Comparison of ENCODE assay signal across 9 cellular contexts in genomic region chr1:235888119-235888643, GRCh38. TPM values are rescaled to one million over a fixed set of nuclear protein-coding genes. Genes with fewer than 3 reads are reported as not detected.
A peak's percentile ranks its signal among the peaks of the same experiment; 100 is the strongest.
DNase-seq lines count a peak whose midpoint lies in the region; ATAC-seq, FAIRE-seq and TF ChIP-seq lines count a peak whose summit lies in the region.
"Had no signal": no experiment of that assay in that cellular context is flagged by ENCODE, and none has a peak within 500 bp of the region (broad histone marks: within the 10 kb centered on the region; RNA-seq: fewer than 3 reads in every experiment).

No MANE protein-coding gene starts in this region.

- H3K9me3 ChIP-seq in CD8-positive, alpha-beta T cell (ENCODE audit: low read length) = no peaks in the 10 kb centered on the region
- no peaks in the 10 kb centered on the region for H3K9me3 ChIP-seq in MM.1S (replicated peaks; ENCODE audit: insufficient read depth, low read length)
- H3K9me3 ChIP-seq in K562 (replicated peaks; ENCODE audit: control insufficient read depth, insufficient read depth, low read depth, low read length) = no peaks in the 10 kb centered on the region
- H3K9me3 ChIP-seq in H9 (ENCODE audit: control insufficient read depth, low read depth, low read length) = no peaks in the 10 kb centered on the region

- H3F3A ChIP-seq in MM.1S (ENCODE audit: insufficient read depth, low read length) = 0 out of 2 replicates have a peak, but pooled peaks cover 7% of the 10 kb centered on the region

- H2BK120ac ChIP-seq in H9 (ENCODE audit: low read depth, low read length, poor library complexity, severe bottlenecking) = no peak overlapping the region

- H3K36me3 ChIP-seq in CD8-positive, alpha-beta T cell (ENCODE audit: insufficient read depth, low read length) = no peaks in the 10 kb centered on the region
- H3K36me3 ChIP-seq in MM.1S (replicated peaks; ENCODE audit: insufficient read depth, low read length) (no peaks in the 10 kb centered on the region), K562 (ENCODE audit: control insufficient read depth, insufficient read depth, low read length) (no peaks in the 10 kb centered on the region)

- H2AFZ ChIP-seq in MM.1S (ENCODE audit: low read length) = no peak overlapping the region
- H2AFZ ChIP-seq in K562 (ENCODE audit: low read depth, low read length) = no peak overlapping the region
- no peak overlapping the region for H2AFZ ChIP-seq in H9 (ENCODE audit: low read length)

- peaks cover 10% of the 10 kb centered on the region for H3K4me1 ChIP-seq in CD8-positive, alpha-beta T cell (ENCODE audit: insufficient read depth, low read length)
- H3K4me1 ChIP-seq in MM.1S (ENCODE audit: low read length) (0 out of 2 replicates have a peak, but pooled peaks cover 6% of the 10 kb centered on the region), K562 (replicated peaks in 1 of 2; ENCODE audit: control insufficient read depth in 2 of 2, insufficient read depth in 2 of 2, low read length in 2 of 2) (no peaks in the 10 kb centered on the region), H9 (ENCODE audit: insufficient read depth, low read length) (no peaks in the 10 kb centered on the region)

- intact Hi-C loops in CD8-positive, alpha-beta T cell (cut with DNase I, micrococcal nuclease) = no loop called here
- intact Hi-C loops in K562 (cut with micrococcal nuclease) = no loop called here

- peaks cover 30% of the 10 kb centered on the region for H3K4me1 Mint-ChIP-seq in CD8-positive, alpha-beta T cell (ENCODE audit: low read depth)
- peaks cover 0 to 4% of the 10 kb centered on the region in 2 experiments; a peak in 1 of 4 replicates for H3K4me1 Mint-ChIP-seq in H9

- H4K8ac ChIP-seq in H9 (replicated peaks; ENCODE audit: insufficient read length, low read depth, low read length) = no peak overlapping the region

- no peak for TF ChIP-seq RAD21 in K562 (CRISPR knock-in tag; conservative IDR thresholded peaks at IDR 0.05 in 1 of 2, IDR thresholded peaks at IDR 0.05 in 1 of 2)

- H3K9me2 ChIP-seq in MM.1S (replicated peaks; ENCODE audit: insufficient read depth, low read length) = no peaks in the 10 kb centered on the region

- no TSS peak for BruUV-seq in K562 (replicated peaks; lab: Mats Ljungman, UMichigan)

- H3K27ac Mint-ChIP-seq in CD8-positive, alpha-beta T cell = peak overlapping the region; percentile 91
- no peak overlapping the region for H3K27ac Mint-ChIP-seq in H9

- H3K4ac ChIP-seq in H9 (ENCODE audit: low read depth, low read length) = no peak overlapping the region

- H3K56ac ChIP-seq in H9 (ENCODE audit: insufficient read length, low read depth, low read length) = no peak overlapping the region

- H4K20me1 ChIP-seq in MM.1S (ENCODE audit: insufficient read depth, low read length) (no peaks in the 10 kb centered on the region), K562 (replicated peaks; ENCODE audit: control insufficient read depth, insufficient read depth, low read length) (no peaks in the 10 kb centered on the region), H9 (ENCODE audit: control insufficient read depth, insufficient read depth, insufficient read length) (no peaks in the 10 kb centered on the region)

- ATAC-seq in CD8-positive, alpha-beta T cell = peak; percentile 90
- ATAC-seq in GM21526 (IDR thresholded peaks at IDR 0.05; ENCODE audit: low FRiP score, unreplicated experiment) (peak; percentile 97), K562 (peak; percentile 55; the same call in 2 of the 3 replicates)

- POLR2A ChIA-PET in CD8-positive, alpha-beta T cell (lab: Charles Lee) = interaction anchor here (1.2 to 1.6 kb wide), 3 partner anchors 11 to 22 kb away, joined by 3 to 5 read pairs (median 4); partner anchors contain the start of gene LYST
- POLR2A ChIA-PET in K562 (lab: Yijun Ruan, JAX) = no interaction called here
- POLR2A ChIA-PET in RWPE1 (lab: Yijun Ruan, JAX; ENCODE audit: low non-redundant PET) = no interaction called here

- no peak overlapping the region for H3K23ac ChIP-seq in H9 (ENCODE audit: insufficient read length, low read depth, low read length)

- TF ChIP-seq POLR2A in K562 (conservative IDR thresholded peaks at IDR 0.05) = no peak

- peak overlapping the region; percentile 17 for H3K4me3 ChIP-seq in CD8-positive, alpha-beta T cell (ENCODE audit: low read depth, low read length)
- peak overlapping the region; percentile 21; the same call in 1 of the 2 replicates for H3K4me3 ChIP-seq in MM.1S (ENCODE audit: low read length)
- H3K4me3 ChIP-seq in K562 = no peak overlapping the region

- CTCF ChIA-PET in CD8-positive, alpha-beta T cell (lab: Charles Lee) = interaction anchor here (1.5 kb wide), 1 partner anchor 83 kb away, joined by 8 read pairs; no protein-coding TSS in a partner anchor
- CTCF ChIA-PET in K562 (lab: Yijun Ruan, JAX; ENCODE audit: low intra/inter-chr PET ratio) (interaction anchor here (0.5 kb wide), 1 partner anchor 251 kb away, joined by 5 read pairs; no protein-coding TSS in a partner anchor), RWPE1 (lab: Yijun Ruan, JAX) (interaction anchor here (0.7 to 1.0 kb wide), 2 partner anchors 22 to 84 kb away, joined by 5 to 7 read pairs; partner anchors contain the start of gene LYST)

- peak overlapping the region; percentile 42 for H3K27ac ChIP-seq in CD8-positive, alpha-beta T cell (ENCODE audit: low read depth, low read length)
- H3K27ac ChIP-seq in MM.1S (ENCODE audit: low read length) (peak overlapping the region; percentile 21; the same call in 1 of the 2 replicates), K562 (ENCODE audit: extremely low read depth, low read depth, low read length) (no peak overlapping the region), H9 (ENCODE audit: insufficient read length, low read depth, low read length) (no peak overlapping the region), RWPE1 (no peak overlapping the region)
- H3K27ac ChIP-seq: C4-2B had no signal

- no peak overlapping the region for H3K18ac ChIP-seq in H9 (ENCODE audit: insufficient read length, low read depth, low read length)

- H3K23me2 ChIP-seq in H9 (ENCODE audit: insufficient read length, low read depth, low read length, poor library complexity, severe bottlenecking) = no peaks in the 10 kb centered on the region

- TF ChIP-seq EP300 in K562 (IDR thresholded peaks at IDR 0.05; ENCODE audit: low read length) = no peak

- DNase-seq in CD8-positive, alpha-beta T cell = peak in 5 of 7 experiments; percentile 8 to 61 (median 40)
- peak; percentile 61 for DNase-seq in MM.1S
- DNase-seq in K562 (ENCODE audit: extremely low read depth in 1 of 4, low spot score in 3 of 4) = no peak
- no peak for DNase-seq in 8988T
- no peak for DNase-seq in globus pallidus (ENCODE audit: low spot score)
- DNase-seq in H9 = no peak
- no peak for DNase-seq in RWPE1 (ENCODE audit: low spot score)

- TF ChIP-seq CTCF in CD8-positive, alpha-beta T cell (IDR thresholded peaks at IDR 0.05) = no peak
- TF ChIP-seq CTCF in MM.1S (IDR thresholded peaks at IDR 0.05; ENCODE audit: low read length) (no peak), K562 (IDR thresholded peaks at IDR 0.05 in 2 of 3, conservative IDR thresholded peaks at IDR 0.05 in 1 of 3; ENCODE audit: insufficient read depth in 2 of 3, low read depth in 1 of 3, low read length in 3 of 3) (no peak), H9 (conservative IDR thresholded peaks at IDR 0.05) (no peak), RWPE1 (conservative IDR thresholded peaks at IDR 0.05; ENCODE audit: low read depth) (no peak)

- H3K27me3 Mint-ChIP-seq in CD8-positive, alpha-beta T cell (ENCODE audit: low read depth) = no peaks in the 10 kb centered on the region
- H3K27me3 Mint-ChIP-seq in H9 (ENCODE audit: low read depth) = no peaks in the 10 kb centered on the region; the same call in 1 of the 2 replicates

- H3K9ac ChIP-seq in MM.1S (ENCODE audit: low read length) (no peak overlapping the region; the same call in 1 of the 2 replicates), K562 (ENCODE audit: insufficient read depth in 1 of 2, low read depth in 2 of 2, low read length in 2 of 2) (no peak overlapping the region), H9 (ENCODE audit: extremely low read depth, insufficient read length, low read length) (no peak overlapping the region)

- no peaks in the 10 kb centered on the region for H3K27me3 ChIP-seq in CD8-positive, alpha-beta T cell (ENCODE audit: insufficient read depth, low read length)
- H3K27me3 ChIP-seq in MM.1S (replicated peaks; ENCODE audit: insufficient read depth, low read length) (no peaks in the 10 kb centered on the region), K562 (ENCODE audit: control insufficient read depth in 2 of 2, insufficient read depth in 2 of 2, low read length in 2 of 2) (peaks cover 8 to 12% of the 10 kb centered on the region in 2 experiments), H9 (ENCODE audit: insufficient read depth, low read length) (no peaks in the 10 kb centered on the region)

- no peak overlapping the region for H2BK15ac ChIP-seq in H9 (ENCODE audit: low read depth, low read length)

- H2BK5ac ChIP-seq in H9 (ENCODE audit: insufficient read length, low read length) = no peak overlapping the region

- no peak overlapping the region for H2BK12ac ChIP-seq in H9 (ENCODE audit: insufficient read length, low read depth, low read length)

- no peak overlapping the region for H3K14ac ChIP-seq in H9 (ENCODE audit: insufficient read depth, low read length)

- under 1% methylated on average over 8 of the region's 8 CpGs for WGBS in K562 (ENCODE audit: insufficient coverage, low coverage, missing lambda C conversion rate)
- WGBS in H9 (ENCODE audit: extremely low coverage, insufficient read length, low lambda C conversion rate) = no CpG with 5 or more reads among the region's 8 CpGs

- H3K36me3 Mint-ChIP-seq in CD8-positive, alpha-beta T cell = no peaks in the 10 kb centered on the region
- H3K36me3 Mint-ChIP-seq in H9 (ENCODE audit: insufficient read depth in 1 of 3, low read depth in 3 of 3) = no peaks in the 10 kb centered on the region

- in situ Hi-C loops in K562 (cut with MboI) = no loop called here

- H3K9me3 Mint-ChIP-seq in CD8-positive, alpha-beta T cell = no peaks in the 10 kb centered on the region
- no peaks in the 10 kb centered on the region for H3K9me3 Mint-ChIP-seq in H9

- no peak for FAIRE-seq in K562 (lab: Jason Lieb, UNC)

- H4K91ac ChIP-seq in H9 (ENCODE audit: insufficient read length, low read depth, low read length) = no peak overlapping the region

- H3K79me1 ChIP-seq in H9 (ENCODE audit: insufficient read depth, low read depth, low read length, poor library complexity, severe bottlenecking) = no peaks in the 10 kb centered on the region

- H3K9me1 ChIP-seq in K562 (ENCODE audit: control insufficient read depth, insufficient read depth, low read length) = no peaks in the 10 kb centered on the region

- no peak overlapping the region for H2BK20ac ChIP-seq in H9 (ENCODE audit: low read depth, low read length, poor library complexity, severe bottlenecking)

- H2AK5ac ChIP-seq in H9 (ENCODE audit: insufficient read length, low read length) = no peak overlapping the region

- H4K5ac ChIP-seq in H9 (ENCODE audit: insufficient read length, low read depth, low read length) = no peak overlapping the region

- H3K4me2 ChIP-seq in MM.1S (ENCODE audit: low read depth, low read length) (peak overlapping the region; percentile 11; the same call in 1 of the 2 replicates), K562 (ENCODE audit: insufficient read depth, low read length) (no peak overlapping the region), H9 (ENCODE audit: insufficient read depth, insufficient read length, low read length) (no peak overlapping the region)

- H3K79me2 ChIP-seq in MM.1S (ENCODE audit: low read length) (no peaks in the 10 kb centered on the region), K562 (ENCODE audit: control insufficient read depth, insufficient read depth, low read length) (no peaks in the 10 kb centered on the region), H9 (ENCODE audit: insufficient read depth, low read length) (no peaks in the 10 kb centered on the region)

- peak overlapping the region; percentile 76 for H3K4me3 Mint-ChIP-seq in CD8-positive, alpha-beta T cell
- no peak overlapping the region for H3K4me3 Mint-ChIP-seq in H9

- H3T11ph ChIP-seq in H9 (ENCODE audit: low read length) = no peak overlapping the region

RNA-seq across cellular contexts. Expression of gene LYST, which starts 21.5 kb away (rescaled TPM):
- 10 to 100 TPM; 34.1 to 38.7 TPM for total RNA-seq in CD8-positive, alpha-beta T cell
- total RNA-seq in K562 (2011; cell fraction: chromatin; rRNA removed; ENCODE audit: low replicate concordance) = 2.5 and 10.4 TPM in 2 replicates
- 1.1 and 1.2 TPM in 2 replicates for total RNA-seq in K562 (2011; cell fraction: nucleolus; rRNA removed)
- 1.8 and 3.4 TPM in 2 replicates for total RNA-seq in K562 (2011; cell fraction: nucleoplasm; rRNA removed)
- total RNA-seq in K562 (2014; rRNA removed) = 0.73 and 1.3 TPM in 2 replicates
- 1.6 and 1.7 TPM in 2 replicates for total RNA-seq in K562 (2014; rRNA removed; fragmentation: Illumina TruSeq; extraction: Trizol)
- 0.94 and 1.2 TPM in 2 replicates for total RNA-seq in K562 (2015; rRNA removed; fragmentation: Illumina TruSeq; extraction: Trizol)
- total RNA-seq in K562 (2021) = 1.6 and 2.1 TPM in 2 replicates
- 1.5 and 2.4 TPM in 2 replicates for polyA plus RNA-seq in K562 (2011; rRNA removed)
- polyA plus RNA-seq in K562 (2011; cell fraction: cytosol; rRNA removed) = 0.52 and 1.5 TPM in 2 replicates
- 1.5 and 2.3 TPM in 2 replicates for polyA plus RNA-seq in K562 (2011; cell fraction: nucleus; rRNA removed)
- polyA plus RNA-seq in K562 (2012) = 1.6 and 2.3 TPM in 2 replicates
- 0.83 and 0.91 TPM in 2 replicates for polyA plus RNA-seq in K562 (2014; fragmentation: Illumina TruSeq; extraction: Trizol)
- polyA plus RNA-seq in K562 (2014; fragmentation: Nextera tagmentation; extraction: Ambion mirVana) = 1 to 10 TPM in 1 of 2 experiments, under 1 TPM in 1; 0.73 to 1.6 TPM
- 1.1 and 1.4 TPM in 2 replicates for polyA plus RNA-seq in K562 (2014; rRNA removed)
- polyA minus RNA-seq in K562 (2011; rRNA and poly(A)+ RNA removed) = 3.9 and 5.5 TPM in 2 replicates
- 0.86 and 3.0 TPM in 2 replicates for polyA minus RNA-seq in K562 (2011; cell fraction: cytosol; rRNA and poly(A)+ RNA removed)
- 2.7 and 4.8 TPM in 2 replicates for polyA minus RNA-seq in K562 (2011; cell fraction: nucleus; rRNA and poly(A)+ RNA removed)
- total RNA-seq in H9 (2021) = 0.13 and 0.57 TPM in 2 replicates

Comparison
In these comparisons a context has a peak if more than half of its experiments do, and no peak if none do; other contexts are left out.
1. DNase-seq: peak in CD8-positive, alpha-beta T cell (5 of 7) and MM.1S (single experiment); none in K562 (0 of 4), 8988T (single experiment), globus pallidus (single experiment), H9 (single experiment) and RWPE1 (single experiment).
2. H3K27ac ChIP-seq: peak in CD8-positive, alpha-beta T cell (single experiment) and MM.1S (single experiment); none in K562 (single experiment), H9 (single experiment) and RWPE1 (single experiment).
3. Peak in every context shown above with its lines, with median percentiles within 50 percentile points of each other: ATAC-seq.